Comparison of ENCODE assay signal across 8 cellular contexts in the genomic region with DNA sequence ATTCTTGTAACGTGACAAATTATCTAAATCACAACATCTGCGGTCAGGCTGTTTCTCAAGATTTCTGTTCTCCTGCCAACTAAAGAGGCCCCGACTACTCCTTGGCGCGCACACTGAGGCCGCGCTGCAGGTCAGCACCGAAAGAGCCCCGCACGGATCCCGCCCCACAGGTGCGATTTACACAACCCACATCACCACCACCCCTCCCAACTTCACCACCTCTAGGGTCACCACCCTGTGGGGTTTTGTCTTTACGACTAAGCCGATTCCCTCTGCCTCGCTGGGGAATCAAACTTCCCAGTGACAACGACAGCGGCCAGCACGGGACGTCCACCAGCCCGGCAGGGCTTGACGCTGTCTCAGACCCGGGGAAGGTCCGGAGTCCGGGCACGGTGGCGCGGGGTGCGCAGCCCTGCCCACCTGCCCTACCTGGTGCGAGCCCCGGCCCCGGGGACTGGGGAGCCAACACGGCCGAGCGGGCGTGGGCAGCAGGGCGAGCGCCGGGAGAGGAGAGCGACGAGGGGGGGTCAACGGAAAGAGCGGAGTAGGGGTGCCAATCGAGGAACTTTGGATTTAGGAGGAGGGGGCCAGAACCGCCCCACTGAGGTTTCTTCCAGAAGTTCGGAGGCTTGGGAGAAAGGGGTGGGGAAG. TPM values are rescaled to one million over a fixed set of nuclear protein-coding genes. Genes with fewer than 3 reads are reported as not detected.
DNase-seq lines count a peak whose midpoint lies in the region; ATAC-seq lines count a peak whose summit lies in the region.

No MANE protein-coding gene starts in this region.

- peak overlapping the region; percentile 77 for H3K4me3 ChIP-seq in MG63
- H3K4me3 ChIP-seq in iPS DF 6.9 (ENCODE audit: low read length): peak overlapping the region; percentile 96
- H3K4me3 ChIP-seq in skeletal muscle satellite cell (ENCODE audit: low read length): peak overlapping the region; percentile 95

- H3K4me1 ChIP-seq in iPS DF 6.9 (ENCODE audit: control insufficient read depth, insufficient read depth, low read length) (peaks cover 2% of the 10 kb centered on the region; the same call in 1 of the 2 replicates), skeletal muscle satellite cell (ENCODE audit: control insufficient read depth, insufficient read depth, low read length) (peaks cover 45% of the 10 kb centered on the region)

- ATAC-seq in GM19452 (IDR thresholded peaks at IDR 0.05; ENCODE audit: unreplicated experiment): peak; percentile 16
- ATAC-seq in activated naive CD8-positive, alpha-beta T cell treated with anti-CD3 and anti-CD28 coated beads, Interleukin-2, amount 50 U/mL, for 24 hours: no peak

- H3K9ac ChIP-seq in skeletal muscle satellite cell (ENCODE audit: low read depth, low read length): peak overlapping the region; percentile 96

- no peaks in the 10 kb centered on the region for H3K9me3 ChIP-seq in MG63
- H3K9me3 ChIP-seq in iPS DF 6.9 (ENCODE audit: control insufficient read depth, insufficient read depth, low read length): no peaks in the 10 kb centered on the region
- H3K9me3 ChIP-seq in skeletal muscle satellite cell (replicated peaks; ENCODE audit: low read length): no peaks in the 10 kb centered on the region

- H3K27ac ChIP-seq in iPS DF 6.9 (ENCODE audit: low read length): no peak overlapping the region

- peaks cover 20% of the 10 kb centered on the region for H3K36me3 ChIP-seq in MG63
- no peaks in the 10 kb centered on the region for H3K36me3 ChIP-seq in iPS DF 6.9 (ENCODE audit: control insufficient read depth, insufficient read depth, low read length)
- peaks cover 12% of the 10 kb centered on the region for H3K36me3 ChIP-seq in skeletal muscle satellite cell (ENCODE audit: insufficient read depth, low read length)

- H3K27me3 ChIP-seq in MG63: no peaks in the 10 kb centered on the region
- no peaks in the 10 kb centered on the region for H3K27me3 ChIP-seq in iPS DF 6.9 (ENCODE audit: control insufficient read depth, insufficient read depth, low read length)
- no peaks in the 10 kb centered on the region for H3K27me3 ChIP-seq in skeletal muscle satellite cell (ENCODE audit: control insufficient read depth, insufficient read depth, low read length)

- H3K27ac Mint-ChIP-seq in activated naive CD8-positive, alpha-beta T cell treated with anti-CD3 and anti-CD28 coated beads, Interleukin-2, amount 50 U/mL, for 24 hours: no peak overlapping the region

- peak; percentile 50 for DNase-seq in AG08395 (ENCODE audit: low spot score)
- peak; percentile 59 for DNase-seq in MG63
- DNase-seq in activated naive CD8-positive, alpha-beta T cell treated with anti-CD3 and anti-CD28 coated beads, Interleukin-2, amount 50 U/mL, for 24 hours: peak; percentile 16
- no peak for DNase-seq in iPS DF 6.9 (ENCODE audit: low read depth, low spot score)
- no peak for DNase-seq in middle frontal gyrus (ENCODE audit: extremely low spot score, low spot score)
- no peak for DNase-seq in NCI-H1092 (lab: John Stamatoyannopoulos, UW)

- WGBS in iPS DF 6.9 (ENCODE audit: insufficient coverage, insufficient read length): no CpG with 5 or more reads among the region's 45 CpGs

- H3K4me1 Mint-ChIP-seq in activated naive CD8-positive, alpha-beta T cell treated with anti-CD3 and anti-CD28 coated beads, Interleukin-2, amount 50 U/mL, for 24 hours: peaks cover 20% of the 10 kb centered on the region

- H3K4me2 ChIP-seq in skeletal muscle satellite cell (ENCODE audit: low read length): peak overlapping the region; percentile 89

- H3K4me3 Mint-ChIP-seq in activated naive CD8-positive, alpha-beta T cell treated with anti-CD3 and anti-CD28 coated beads, Interleukin-2, amount 50 U/mL, for 24 hours: peak overlapping the region; percentile 78

- no peaks in the 10 kb centered on the region for H3K9me3 Mint-ChIP-seq in activated naive CD8-positive, alpha-beta T cell treated with anti-CD3 and anti-CD28 coated beads, Interleukin-2, amount 50 U/mL, for 24 hours

- no peaks in the 10 kb centered on the region for H3K36me3 Mint-ChIP-seq in activated naive CD8-positive, alpha-beta T cell treated with anti-CD3 and anti-CD28 coated beads, Interleukin-2, amount 50 U/mL, for 24 hours (ENCODE audit: low read depth)

- H3K27me3 Mint-ChIP-seq in activated naive CD8-positive, alpha-beta T cell treated with anti-CD3 and anti-CD28 coated beads, Interleukin-2, amount 50 U/mL, for 24 hours: peaks cover 64% of the 10 kb centered on the region

RNA-seq across cellular contexts. Expression of gene UACA, which starts 0.8 kb away (rescaled TPM):
- 37.6 and 51.6 TPM in 2 replicates for total RNA-seq in MG63 (2014; rRNA removed; shearing (Covaris generic); ENCODE audit: low replicate concordance)
- 41.3 and 52.2 TPM in 2 replicates for total RNA-seq in skeletal muscle satellite cell (2012; rRNA removed)

Comparison
In these comparisons a context has a peak if more than half of its experiments do, and no peak if none do; other contexts are left out.
1. DNase-seq: peak in AG08395 (single experiment), MG63 (single experiment) and activated naive CD8-positive, alpha-beta T cell treated with anti-CD3 and anti-CD28 coated beads, Interleukin-2, amount 50 U/mL, for 24 hours (single experiment); none in iPS DF 6.9 (single experiment), middle frontal gyrus (single experiment) and NCI-H1092 (single experiment).
2. Peak in every context shown above with its lines, with median percentiles within 50 percentile points of each other: H3K4me3 ChIP-seq.